In genomic region chr18:41936471-41937134, GRCh38 we compare ENCODE assay signal across 10 cellular contexts. TPM values are rescaled to one million over a fixed set of nuclear protein-coding genes. Genes with fewer than 3 reads are reported as not detected.
A peak's percentile ranks its signal among the peaks of the same experiment; 100 is the strongest.
DNase-seq lines count a peak whose midpoint lies in the region; ATAC-seq and TF ChIP-seq lines count a peak whose summit lies in the region.
"Had no signal": no experiment of that assay in that cellular context is flagged by ENCODE, and none has a peak within 500 bp of the region (broad histone marks: within the 10 kb centered on the region; RNA-seq: fewer than 3 reads in every experiment).

No MANE protein-coding gene starts in this region.

- POLR2A ChIA-PET in CD8-positive, alpha-beta T cell (lab: Charles Lee) = no interaction called here
- POLR2A ChIA-PET in WTC11 (lab: Charles Lee) (no interaction called here), Caco-2 (lab: Charles Lee) (no interaction called here)

- no peak overlapping the region for H3K4me3 ChIP-seq in CD8-positive, alpha-beta T cell (ENCODE audit: low read depth, low read length)
- no peak overlapping the region for H3K4me3 ChIP-seq in Caco-2 (ENCODE audit: low read depth, low read length)

- peaks cover 20% of the 10 kb centered on the region for H3K27me3 Mint-ChIP-seq in CD8-positive, alpha-beta T cell (ENCODE audit: low read depth)
- H3K27me3 Mint-ChIP-seq in WTC11 (ENCODE audit: low read depth) (no peaks in the 10 kb centered on the region), Caco-2 (ENCODE audit: insufficient read depth, unreplicated experiment) (peaks cover 2% of the 10 kb centered on the region)

- CTCF ChIA-PET in CD8-positive, alpha-beta T cell (lab: Charles Lee) = no interaction called here
- CTCF ChIA-PET in WTC11 (lab: Charles Lee) (no interaction called here), Caco-2 (lab: Charles Lee) (no interaction called here)

- H3K27ac Mint-ChIP-seq in CD8-positive, alpha-beta T cell = no peak overlapping the region
- no peak overlapping the region; the same call in 1 of the 2 replicates for H3K27ac Mint-ChIP-seq in WTC11
- no peak overlapping the region for H3K27ac Mint-ChIP-seq in Caco-2 (ENCODE audit: unreplicated experiment)

- H3K9me3 Mint-ChIP-seq in CD8-positive, alpha-beta T cell = peaks cover 6% of the 10 kb centered on the region
- H3K9me3 Mint-ChIP-seq in WTC11 = no peaks in the 10 kb centered on the region
- H3K9me3 Mint-ChIP-seq in Caco-2 (ENCODE audit: unreplicated experiment) = no peaks in the 10 kb centered on the region

- H3K4me1 Mint-ChIP-seq in CD8-positive, alpha-beta T cell (ENCODE audit: low read depth) = peaks cover 5% of the 10 kb centered on the region
- peaks cover 26% of the 10 kb centered on the region for H3K4me1 Mint-ChIP-seq in WTC11
- no peaks in the 10 kb centered on the region for H3K4me1 Mint-ChIP-seq in Caco-2 (ENCODE audit: low read depth, unreplicated experiment)

- no peaks in the 10 kb centered on the region for H3K27me3 ChIP-seq in CD8-positive, alpha-beta T cell (ENCODE audit: insufficient read depth, low read length)
- no peaks in the 10 kb centered on the region for H3K27me3 ChIP-seq in Caco-2 (replicated peaks; ENCODE audit: control insufficient read depth, insufficient read depth, low read length)

- H3K36me3 Mint-ChIP-seq in CD8-positive, alpha-beta T cell = no peaks in the 10 kb centered on the region
- H3K36me3 Mint-ChIP-seq in WTC11 = no peaks in the 10 kb centered on the region
- H3K36me3 Mint-ChIP-seq in Caco-2 (ENCODE audit: insufficient read depth, unreplicated experiment) = no peaks in the 10 kb centered on the region

- DNase-seq in CD8-positive, alpha-beta T cell = no peak
- DNase-seq in kidney tubule cell (ENCODE audit: low spot score) (peak; percentile 25), WTC11 (ENCODE audit: low spot score) (no peak), anterior cingulate cortex (lab: John Stamatoyannopoulos, UW) (no peak), Caco-2 (no peak), amygdala (lab: John Stamatoyannopoulos, UW) (no peak)
- DNase-seq: activated CD4-positive, CD25-positive, alpha-beta regulatory T cell; activated gamma-delta T cell had no signal

- no peak overlapping the region for H3K4me3 Mint-ChIP-seq in CD8-positive, alpha-beta T cell
- no peak overlapping the region for H3K4me3 Mint-ChIP-seq in WTC11
- no peak overlapping the region for H3K4me3 Mint-ChIP-seq in Caco-2 (ENCODE audit: unreplicated experiment)

- no peaks in the 10 kb centered on the region for H3K36me3 ChIP-seq in CD8-positive, alpha-beta T cell (ENCODE audit: insufficient read depth, low read length)
- no peaks in the 10 kb centered on the region for H3K36me3 ChIP-seq in Caco-2 (ENCODE audit: control insufficient read depth, insufficient read depth, low read length)

- no peak for TF ChIP-seq CTCF in CD8-positive, alpha-beta T cell (IDR thresholded peaks at IDR 0.05)
- TF ChIP-seq CTCF in WTC11 (IDR thresholded peaks at IDR 0.05) (no peak), Caco-2 (IDR thresholded peaks at IDR 0.05; ENCODE audit: insufficient read depth in 1 of 2, low read depth in 1 of 2, low read length in 1 of 2, severe bottlenecking in 1 of 2, unreplicated experiment in 1 of 2) (no peak)

- intact Hi-C loops in CD8-positive, alpha-beta T cell (cut with DNase I, micrococcal nuclease) = no loop called here
- intact Hi-C loops in Caco-2 (cut with micrococcal nuclease; ENCODE audit: unreplicated experiment) = no loop called here

- H3K27ac ChIP-seq in CD8-positive, alpha-beta T cell (ENCODE audit: low read depth, low read length) = no peak overlapping the region

- no peaks in the 10 kb centered on the region for H3K4me1 ChIP-seq in CD8-positive, alpha-beta T cell (ENCODE audit: insufficient read depth, low read length)
- 0 out of 2 replicates have a peak, but pooled peaks cover 7% of the 10 kb centered on the region for H3K4me1 ChIP-seq in Caco-2

- no peaks in the 10 kb centered on the region for H3K9me3 ChIP-seq in CD8-positive, alpha-beta T cell (ENCODE audit: low read length)
- H3K9me3 ChIP-seq in Caco-2 = no peaks in the 10 kb centered on the region

- ATAC-seq in CD8-positive, alpha-beta T cell = peak; percentile 17
- ATAC-seq in GM19395 (IDR thresholded peaks at IDR 0.05; ENCODE audit: unreplicated experiment) (peak; percentile 77), HG03469 (IDR thresholded peaks at IDR 0.05; ENCODE audit: unreplicated experiment) (peak; percentile 65), WTC11 (no peak)

- no TSS peak for BruUV-seq in Caco-2 (replicated peaks; lab: Mats Ljungman, UMichigan)

TF ChIP-seq in WTC11, 78 proteins besides CTCF, POLR2A, EP300 and RAD21:
- TF ChIP-seq NR3C1 (CRISPR knock-in tag; conservative IDR thresholded peaks at IDR 0.05; ENCODE audit: low read depth) = no peak
- no peak for TF ChIP-seq NFATC4 (CRISPR knock-in tag; IDR thresholded peaks at IDR 0.05)
- TF ChIP-seq STAT6 (CRISPR knock-in tag; conservative IDR thresholded peaks at IDR 0.05; ENCODE audit: low read depth) = no peak
- no peak for TF ChIP-seq KAT7 (CRISPR knock-in tag; IDR thresholded peaks at IDR 0.05; ENCODE audit: borderline replicate concordance)
- TF ChIP-seq PRDM15 (CRISPR knock-in tag; IDR thresholded peaks at IDR 0.05) = no peak
- no peak for TF ChIP-seq ATF1 (CRISPR knock-in tag; IDR thresholded peaks at IDR 0.05)
- TF ChIP-seq ZMAT4 (CRISPR knock-in tag; IDR thresholded peaks at IDR 0.05) = no peak
- TF ChIP-seq ZNF317 (CRISPR knock-in tag; IDR thresholded peaks at IDR 0.05; ENCODE audit: borderline replicate concordance, low read depth) = no peak

RNA-seq across cellular contexts. Expression of gene PIK3C3, which starts 18.4 kb away (rescaled TPM):
- total RNA-seq in CD8-positive, alpha-beta T cell = 10 to 100 TPM; 33.5 to 34.7 TPM
- total RNA-seq in WTC11 (2021) (38.7 to 48.9 TPM (median 40.4 TPM) in 3 replicates), Caco-2 (2022) (19.7 and 25.7 TPM in 2 replicates)
